In the genomic region with DNA sequence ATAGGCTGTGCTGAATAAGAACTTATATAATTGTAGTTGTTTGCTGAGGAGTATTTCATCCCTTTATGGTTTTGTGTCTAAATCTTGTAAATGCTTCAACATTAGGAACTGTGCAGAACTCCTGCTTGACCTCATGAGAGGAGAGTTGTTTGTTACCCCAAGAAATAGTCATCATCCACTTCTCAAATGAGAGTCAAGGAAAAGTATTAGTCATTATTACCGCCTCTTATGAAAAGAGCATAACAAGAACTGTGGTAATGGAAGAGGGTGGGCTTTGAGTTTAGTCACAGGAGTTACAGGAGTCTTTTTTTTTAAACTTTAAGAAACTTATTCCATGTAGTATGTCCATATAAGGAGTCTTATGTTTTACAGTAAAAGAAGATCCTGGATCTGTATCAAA, we compare ENCODE assay signal across 25 cellular contexts.
"Had no signal": no experiment of that assay in that cellular context is flagged by ENCODE, and none has a peak within 500 bp of the region (broad histone marks: within the 10 kb centered on the region; RNA-seq: fewer than 3 reads in every experiment).

No MANE protein-coding gene starts in this region.

- H3K4me3 Mint-ChIP-seq: activated T-cell treated with anti-CD3 and anti-CD28 coated beads, Interleukin-2, amount 50 U/mL, for 72 hours; naive B cell; T-helper 17 cell had no signal

- ATAC-seq: activated T-cell treated with anti-CD3 and anti-CD28 coated beads, Interleukin-2, amount 50 U/mL, for 72 hours; body of pancreas; foreskin keratinocyte; left lobe of liver; lower lobe of right lung; T-helper 17 cell had no signal

- H3K4me3 ChIP-seq: adrenal gland, body of pancreas, lower lobe of right lung, spleen, stomach, suprapubic skin, tibial nerve had no signal

- H3K4me1 Mint-ChIP-seq: T-helper 17 cell had no signal

- H3K27ac Mint-ChIP-seq: activated T-cell treated with anti-CD3 and anti-CD28 coated beads, Interleukin-2, amount 50 U/mL, for 72 hours; naive B cell; T-helper 17 cell had no signal

- DNase-seq: activated CD4-positive, alpha-beta T cell treated with anti-CD3 and anti-CD28 coated beads for 4 hours; activated CD4-positive, alpha-beta T cell treated with anti-CD3 and anti-CD28 coated beads, Interleukin-2, amount 50 U/mL, for 48 hours; activated CD4-positive, CD25-positive, alpha-beta regulatory T cell; activated gamma-delta T cell; activated naive CD4-positive, alpha-beta T cell treated with anti-CD3 and anti-CD28 coated beads, Interleukin-2, amount 50 U/mL, for 16 hours; activated T-cell treated with anti-CD3 and anti-CD28 coated beads, Interleukin-2, amount 50 U/mL, for 72 hours; adrenal gland; body of pancreas; caudate nucleus; dermis blood vessel endothelial cell; effector CD8-positive, alpha-beta T cell; erythroblast; foreskin keratinocyte; lower lobe of right lung; naive B cell; nucleus accumbens; retina; spleen; stimulated activated CD4-positive, alpha-beta T cell treated with anti-CD3 and anti-CD28 coated beads, Interleukin-4, amount 100 ng/mL, for 24 hours; stomach; SW 1271; T-helper 17 cell had no signal

- H3K27me3 Mint-ChIP-seq: naive B cell, T-helper 17 cell had no signal
